ENCODE assay signal across 18 cellular contexts in genomic region chr2:121186261-121186660, GRCh38.
DNase-seq lines count a peak whose midpoint lies in the region; ATAC-seq and TF ChIP-seq lines count a peak whose summit lies in the region.
"Had no signal": no experiment of that assay in that cellular context is flagged by ENCODE, and none has a peak within 500 bp of the region (broad histone marks: within the 10 kb centered on the region; RNA-seq: fewer than 3 reads in every experiment).

No MANE protein-coding gene starts in this region.

- 0 out of 2 replicates have a peak overlapping the region, but pooled peaks have one; percentile 26 for H2AFZ ChIP-seq in PC-3 (ENCODE audit: low read length)

- ATAC-seq in PC-3, result no peak
- no peak for ATAC-seq in GM18867 (IDR thresholded peaks at IDR 0.05; ENCODE audit: unreplicated experiment)
- ATAC-seq: activated CD8-positive, alpha-beta memory T cell treated with anti-CD3 and anti-CD28 coated beads, Interleukin-2, amount 10 ng/mL, durations not matched to agents 7 days and 5 days; effector memory CD8-positive, alpha-beta T cell had no signal

- H3K4me1 ChIP-seq in PC-3 (ENCODE audit: insufficient read depth, low read length) (peaks cover 16% of the 10 kb centered on the region), A673 (ENCODE audit: insufficient read depth, low read length, poor library complexity, severe bottlenecking) (no peaks in the 10 kb centered on the region)

- H3K9ac ChIP-seq in PC-3 (ENCODE audit: low read length), result peak overlapping the region; percentile 16; the same call in 1 of the 2 replicates

- H3K4me2 ChIP-seq in PC-3 (ENCODE audit: low read length), result peak overlapping the region; percentile 53

- H3K4me3 ChIP-seq in PC-3 (ENCODE audit: low read length) (no peak overlapping the region), A673 (ENCODE audit: low read depth, low read length, poor library complexity, severe bottlenecking) (no peak overlapping the region)

- no peaks in the 10 kb centered on the region for H3K9me2 ChIP-seq in PC-3 (replicated peaks; ENCODE audit: low read length)

- no TSS peak for BruUV-seq in PC-3 (replicated peaks; lab: Mats Ljungman, UMichigan)
- BruUV-seq in A673 (replicated peaks; lab: Mats Ljungman, UMichigan), result no TSS peak

- no peaks in the 10 kb centered on the region for H3F3A ChIP-seq in PC-3 (ENCODE audit: low read length, unreplicated experiment)

- H3K27me3 ChIP-seq in PC-3 (ENCODE audit: low read length) (no peaks in the 10 kb centered on the region), A673 (replicated peaks; ENCODE audit: insufficient read depth, low read depth, low read length, poor library complexity) (no peaks in the 10 kb centered on the region)

- no peaks in the 10 kb centered on the region for H3K79me2 ChIP-seq in PC-3 (ENCODE audit: low read length)

- H3K9me3 ChIP-seq in PC-3 (ENCODE audit: low read length) (no peaks in the 10 kb centered on the region), A673 (ENCODE audit: low read depth, low read length, poor library complexity, severe bottlenecking) (no peaks in the 10 kb centered on the region)

- POLR2A ChIA-PET in PC-3 (lab: Charles Lee; ENCODE audit: unreplicated experiment) (no interaction called here), A673 (lab: Charles Lee; ENCODE audit: low non-redundant PET) (no interaction called here)

- no peak for TF ChIP-seq CTCF in PC-3 (conservative IDR thresholded peaks at IDR 0.05; ENCODE audit: low read depth, low read length)
- no peak for TF ChIP-seq CTCF in A673 (conservative IDR thresholded peaks at IDR 0.05; ENCODE audit: low read depth, low read length)

- no peaks in the 10 kb centered on the region for H4K20me1 ChIP-seq in PC-3 (ENCODE audit: low read length)

- intact Hi-C loops in PC-3 (cut with micrococcal nuclease) (no loop called here), A673 (cut with micrococcal nuclease; ENCODE audit: unreplicated experiment) (no loop called here)

- H3K27ac ChIP-seq in PC-3 (ENCODE audit: low read length) (peak overlapping the region; percentile 65), epithelial cell of prostate (peak overlapping the region; percentile 21), substantia nigra (ENCODE audit: low read depth, low read length, poor library complexity, severe bottlenecking) (peak overlapping the region; percentile 69), A673 (ENCODE audit: low read depth, low read length, poor library complexity, severe bottlenecking) (no peak overlapping the region)

- H3K36me3 ChIP-seq in PC-3 (ENCODE audit: low read depth, low read length) (no peaks in the 10 kb centered on the region), A673 (ENCODE audit: insufficient read depth, low read length, poor library complexity, severe bottlenecking) (no peaks in the 10 kb centered on the region)

- DNase-seq in NCI-H748 (lab: John Stamatoyannopoulos, UW; ENCODE audit: unreplicated experiment) (peak; percentile 63), NCI-H748 treated with DMSO at 0.1 percent for 48 hours (lab: John Stamatoyannopoulos, UW) (no peak), PC-3 (no peak), epithelial cell of prostate (ENCODE audit: low read depth, low spot score) (no peak), substantia nigra (lab: John Stamatoyannopoulos, UW) (peak in 1 of 49 donors; percentile 13), A673 (ENCODE audit: low spot score) (no peak), NCI-H1694 treated with DMSO at 0.1 percent for 48 hours (lab: John Stamatoyannopoulos, UW) (no peak)
- DNase-seq: ACHN; activated CD4-positive, alpha-beta T cell treated with anti-CD3 and anti-CD28 coated beads for 1 hour; activated CD8-positive, alpha-beta memory T cell treated with anti-CD3 and anti-CD28 coated beads, Interleukin-2, amount 10 ng/mL, durations not matched to agents 7 days and 5 days; activated effector memory CD4-positive, alpha-beta T cell treated with Interleukin-2 at 50 U/mL for 16 hours; CD4-positive, alpha-beta T cell; effector memory CD8-positive, alpha-beta T cell; hippocampal formation; kidney glomerular epithelial cell; stimulated activated naive CD4-positive, alpha-beta T cell treated with Interleukin-2 at 50 U/mL for 16 hours; T-helper 9 cell had no signal

- CTCF ChIA-PET in PC-3 (lab: Charles Lee) (no interaction called here), A673 (lab: Charles Lee) (no interaction called here)
